Comparison of ENCODE assay signal across 9 cellular contexts in the genomic region with DNA sequence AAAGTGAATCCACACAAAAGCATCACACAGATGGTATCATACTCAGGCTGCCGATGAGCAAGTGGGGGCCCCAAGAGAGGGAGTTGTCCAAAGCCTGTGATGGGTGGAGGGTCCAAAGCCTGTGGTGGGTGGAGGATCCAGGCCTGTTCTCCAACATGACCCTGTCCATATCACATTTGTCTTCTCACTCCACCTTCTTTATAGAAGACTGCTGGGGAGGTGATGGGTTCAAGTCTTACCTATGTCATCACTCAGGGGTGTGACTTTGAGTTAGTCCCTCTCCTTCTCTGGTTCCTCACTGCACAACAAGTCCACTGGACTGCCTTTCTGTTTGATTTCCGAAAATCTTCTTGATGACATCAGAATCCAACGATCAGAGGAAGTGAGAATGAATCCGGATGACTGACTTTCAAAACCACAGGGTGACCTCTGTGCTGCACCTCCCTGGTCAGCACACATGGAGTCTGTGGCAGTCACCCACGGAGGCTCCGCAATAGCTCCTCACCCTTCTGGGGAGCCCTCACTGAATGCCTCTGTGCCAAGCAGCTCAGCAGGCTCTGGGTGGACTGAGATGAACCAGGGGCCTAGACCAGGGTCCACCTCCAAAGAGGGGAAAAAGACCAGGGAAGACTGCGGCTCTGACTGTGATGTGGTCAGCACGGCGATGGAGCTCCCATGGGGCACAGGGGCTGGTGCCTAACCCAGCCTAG.
A peak's percentile ranks its signal among the peaks of the same experiment; 100 is the strongest.
DNase-seq lines count a peak whose midpoint lies in the region; ATAC-seq and TF ChIP-seq lines count a peak whose summit lies in the region.
"Had no signal": no experiment of that assay in that cellular context is flagged by ENCODE, and none has a peak within 500 bp of the region (broad histone marks: within the 10 kb centered on the region; RNA-seq: fewer than 3 reads in every experiment).

No MANE protein-coding gene starts in this region.

- H3K36me3 Mint-ChIP-seq in activated CD4-positive, alpha-beta memory T cell treated with anti-CD3 and anti-CD28 coated beads, Interleukin-2, amount 10 ng/mL, durations not matched to agents 7 days and 5 days (ENCODE audit: low read depth), result peaks cover 3% of the 10 kb centered on the region
- H3K36me3 Mint-ChIP-seq in natural killer cell (no peaks in the 10 kb centered on the region), GM23338 (ENCODE audit: low read depth) (no peaks in the 10 kb centered on the region)

- no peaks in the 10 kb centered on the region for H3K27me3 Mint-ChIP-seq in activated CD4-positive, alpha-beta memory T cell treated with anti-CD3 and anti-CD28 coated beads, Interleukin-2, amount 10 ng/mL, durations not matched to agents 7 days and 5 days
- H3K27me3 Mint-ChIP-seq in natural killer cell (ENCODE audit: low read depth in 2 of 2) (no peaks in the 10 kb centered on the region), GM23338 (ENCODE audit: insufficient read depth, low read depth, poor library complexity) (peaks cover 13% of the 10 kb centered on the region)

- intact Hi-C loops in natural killer cell (cut with micrococcal nuclease), result loop anchor here (5.0 kb wide), 2 partner anchors 50 to 140 kb away; no protein-coding TSS in a partner anchor

- CTCF ChIA-PET in activated CD4-positive, alpha-beta memory T cell treated with anti-CD3 and anti-CD28 coated beads, Interleukin-2, amount 10 ng/mL, durations not matched to agents 7 days and 5 days (lab: Charles Lee), result interaction anchor here (0.7 to 2.7 kb wide), 10 partner anchors 11 to 1824 kb away, joined by 3 to 11 read pairs (median 7); no protein-coding TSS in a partner anchor

- H3K36me3 ChIP-seq in GM23338 (ENCODE audit: insufficient read depth), result no peaks in the 10 kb centered on the region

- POLR2A ChIA-PET in activated CD4-positive, alpha-beta memory T cell treated with anti-CD3 and anti-CD28 coated beads, Interleukin-2, amount 10 ng/mL, durations not matched to agents 7 days and 5 days (lab: Charles Lee), result interaction anchor here (0.6 to 3.4 kb wide), 14 partner anchors 9 to 178 kb away, joined by 3 to 18 read pairs (median 5); no protein-coding TSS in a partner anchor

- no peaks in the 10 kb centered on the region for H3K4me1 ChIP-seq in GM23338 (ENCODE audit: insufficient read depth)

- H3K4me2 ChIP-seq in GM23338, result no peak overlapping the region

- TF ChIP-seq CTCF in AG10803 (conservative IDR thresholded peaks at IDR 0.05; ENCODE audit: low read length), result no peak
- no peak for TF ChIP-seq CTCF in natural killer cell (IDR thresholded peaks at IDR 0.05)
- no peak for TF ChIP-seq CTCF in GM23338 (conservative IDR thresholded peaks at IDR 0.05; ENCODE audit: low read depth in 2 of 2)

- no peak overlapping the region for H3K27ac ChIP-seq in GM23338 (ENCODE audit: low read depth)

- H3K4me3 ChIP-seq in AG10803 (ENCODE audit: low read length) (no peak overlapping the region), GM23338 (no peak overlapping the region)
- H3K4me3 ChIP-seq: dorsolateral prefrontal cortex had no signal

- peak; percentile 40 for DNase-seq in AG10803 (ENCODE audit: low read depth)
- no peak for DNase-seq in activated CD4-positive, alpha-beta memory T cell treated with anti-CD3 and anti-CD28 coated beads, Interleukin-2, amount 10 ng/mL, durations not matched to agents 7 days and 5 days
- no peak for DNase-seq in natural killer cell
- DNase-seq in GM23338 (ENCODE audit: low spot score), result no peak
- DNase-seq in stimulated activated naive CD4-positive, alpha-beta T cell treated with Interleukin-2 at 50 U/mL for 16 hours (lab: John Stamatoyannopoulos, UW), result no peak
- DNase-seq in retina, result no peak

- H3K4me1 Mint-ChIP-seq in activated CD4-positive, alpha-beta memory T cell treated with anti-CD3 and anti-CD28 coated beads, Interleukin-2, amount 10 ng/mL, durations not matched to agents 7 days and 5 days, result peaks cover 72% of the 10 kb centered on the region
- H3K4me1 Mint-ChIP-seq in natural killer cell (peaks cover 46 to 54% of the 10 kb centered on the region in 2 donors), GM23338 (peaks cover 14% of the 10 kb centered on the region)

- H3K79me2 ChIP-seq in GM23338 (replicated peaks; ENCODE audit: insufficient read depth), result no peaks in the 10 kb centered on the region

- H3K9me2 ChIP-seq in GM23338 (ENCODE audit: insufficient read depth), result no peaks in the 10 kb centered on the region

- H2AFZ ChIP-seq in GM23338, result no peak overlapping the region

- H3F3A ChIP-seq in GM23338 (replicated peaks; ENCODE audit: low read depth), result no peaks in the 10 kb centered on the region

- H3K4me3 Mint-ChIP-seq in activated CD4-positive, alpha-beta memory T cell treated with anti-CD3 and anti-CD28 coated beads, Interleukin-2, amount 10 ng/mL, durations not matched to agents 7 days and 5 days, result no peak overlapping the region
- H3K4me3 Mint-ChIP-seq in natural killer cell (peak overlapping the region; percentile 13), GM23338 (no peak overlapping the region)

- no peaks in the 10 kb centered on the region for H3K9me3 Mint-ChIP-seq in activated CD4-positive, alpha-beta memory T cell treated with anti-CD3 and anti-CD28 coated beads, Interleukin-2, amount 10 ng/mL, durations not matched to agents 7 days and 5 days
- H3K9me3 Mint-ChIP-seq in natural killer cell (no peaks in the 10 kb centered on the region), GM23338 (no peaks in the 10 kb centered on the region; the same call in 2 of the 3 replicates)

- H3K27ac Mint-ChIP-seq in activated CD4-positive, alpha-beta memory T cell treated with anti-CD3 and anti-CD28 coated beads, Interleukin-2, amount 10 ng/mL, durations not matched to agents 7 days and 5 days, result peak overlapping the region; percentile 92
- peak overlapping the region; percentile 38 to 42 for H3K27ac Mint-ChIP-seq in natural killer cell
- no peak overlapping the region for H3K27ac Mint-ChIP-seq in GM23338

- H4K20me1 ChIP-seq in GM23338 (replicated peaks; ENCODE audit: insufficient read depth), result no peaks in the 10 kb centered on the region

- no peaks in the 10 kb centered on the region for H3K27me3 ChIP-seq in GM23338 (ENCODE audit: insufficient read depth)
- H3K27me3 ChIP-seq: dorsolateral prefrontal cortex had no signal

- ATAC-seq in GM18907 (IDR thresholded peaks at IDR 0.05; ENCODE audit: unreplicated experiment), result peak; percentile 41
- peak; percentile 47 for ATAC-seq in HG03135 (IDR thresholded peaks at IDR 0.05; ENCODE audit: unreplicated experiment)
- peak; percentile 37 to 76 (median 38) for ATAC-seq in natural killer cell
- no peak for ATAC-seq in GM23338

TF ChIP-seq in GM23338, 12 proteins besides CTCF, POLR2A, EP300 and RAD21:
- TF ChIP-seq NANOG (IDR thresholded peaks at IDR 0.05; ENCODE audit: borderline replicate concordance) (no peak), ZNF114 (CRISPR knock-in tag; IDR thresholded peaks at IDR 0.05) (no peak)
